ENCODE assay signal across 1 cellular context in genomic region chr9:112861155-112861554, GRCh38.
TF ChIP-seq lines count a peak whose summit lies in the region.

No MANE protein-coding gene starts in this region.

TF ChIP-seq in HepG2, 621 proteins besides CTCF, POLR2A, EP300 and RAD21 (continued from another document):
- TF ChIP-seq, protein P1, sequence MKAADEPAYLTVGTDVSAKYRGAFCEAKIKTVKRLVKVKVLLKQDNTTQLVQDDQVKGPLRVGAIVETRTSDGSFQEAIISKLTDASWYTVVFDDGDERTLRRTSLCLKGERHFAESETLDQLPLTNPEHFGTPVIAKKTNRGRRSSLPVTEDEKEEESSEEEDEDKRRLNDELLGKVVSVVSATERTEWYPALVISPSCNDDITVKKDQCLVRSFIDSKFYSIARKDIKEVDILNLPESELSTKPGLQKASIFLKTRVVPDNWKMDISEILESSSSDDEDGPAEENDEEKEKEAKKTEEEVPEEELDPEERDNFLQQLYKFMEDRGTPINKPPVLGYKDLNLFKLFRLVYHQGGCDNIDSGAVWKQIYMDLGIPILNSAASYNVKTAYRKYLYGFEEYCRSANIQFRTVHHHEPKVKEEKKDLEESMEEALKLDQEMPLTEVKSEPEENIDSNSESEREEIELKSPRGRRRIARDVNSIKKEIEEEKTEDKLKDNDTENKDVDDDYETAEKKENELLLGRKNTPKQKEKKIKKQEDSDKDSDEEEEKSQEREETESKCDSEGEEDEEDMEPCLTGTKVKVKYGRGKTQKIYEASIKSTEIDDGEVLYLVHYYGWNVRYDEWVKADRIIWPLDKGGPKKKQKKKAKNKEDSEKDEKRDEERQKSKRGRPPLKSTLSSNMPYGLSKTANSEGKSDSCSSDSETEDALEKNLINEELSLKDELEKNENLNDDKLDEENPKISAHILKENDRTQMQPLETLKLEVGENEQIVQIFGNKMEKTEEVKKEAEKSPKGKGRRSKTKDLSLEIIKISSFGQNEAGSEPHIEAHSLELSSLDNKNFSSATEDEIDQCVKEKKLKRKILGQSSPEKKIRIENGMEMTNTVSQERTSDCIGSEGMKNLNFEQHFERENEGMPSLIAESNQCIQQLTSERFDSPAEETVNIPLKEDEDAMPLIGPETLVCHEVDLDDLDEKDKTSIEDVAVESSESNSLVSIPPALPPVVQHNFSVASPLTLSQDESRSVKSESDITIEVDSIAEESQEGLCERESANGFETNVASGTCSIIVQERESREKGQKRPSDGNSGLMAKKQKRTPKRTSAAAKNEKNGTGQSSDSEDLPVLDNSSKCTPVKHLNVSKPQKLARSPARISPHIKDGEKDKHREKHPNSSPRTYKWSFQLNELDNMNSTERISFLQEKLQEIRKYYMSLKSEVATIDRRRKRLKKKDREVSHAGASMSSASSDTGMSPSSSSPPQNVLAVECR (CRISPR knock-in tag; IDR thresholded peaks at IDR 0.05; ENCODE audit: borderline replicate concordance): no peak
- TF ChIP-seq ZBTB7B (CRISPR knock-in tag; IDR thresholded peaks at IDR 0.05) (no peak), YEATS2 (CRISPR knock-in tag; IDR thresholded peaks at IDR 0.05; ENCODE audit: borderline replicate concordance) (no peak), ZNF512B (CRISPR knock-in tag; IDR thresholded peaks at IDR 0.05; ENCODE audit: borderline replicate concordance) (no peak), CEBPB (IDR thresholded peaks at IDR 0.05; ENCODE audit: borderline replicate concordance, low read depth, low read length) (no peak), ZBTB42 (CRISPR knock-in tag; IDR thresholded peaks at IDR 0.05) (no peak), IRF2 (CRISPR knock-in tag; IDR thresholded peaks at IDR 0.05) (no peak), CHD4 (IDR thresholded peaks at IDR 0.05; ENCODE audit: borderline replicate concordance, low read length) (no peak), ZNF333 (CRISPR knock-in tag; IDR thresholded peaks at IDR 0.05; ENCODE audit: borderline replicate concordance) (no peak), TCF12 (IDR thresholded peaks at IDR 0.05) (no peak), TCF12 (CRISPR knock-in tag; IDR thresholded peaks at IDR 0.05) (no peak), HCFC1 (IDR thresholded peaks at IDR 0.05; ENCODE audit: low read depth, low read length) (no peak)
TF ChIP-seq in HepG2: peak in this region for 0.
